Comparison of ENCODE assay signal across 9 cellular contexts in genomic region chr5:68242743-68243142, GRCh38. TPM values are rescaled to one million over a fixed set of nuclear protein-coding genes. Genes with fewer than 3 reads are reported as not detected.
DNase-seq lines count a peak whose midpoint lies in the region; ATAC-seq, FAIRE-seq and TF ChIP-seq lines count a peak whose summit lies in the region.
"Had no signal": no experiment of that assay in that cellular context is flagged by ENCODE, and none has a peak within 500 bp of the region (broad histone marks: within the 10 kb centered on the region; RNA-seq: fewer than 3 reads in every experiment).

No MANE protein-coding gene starts in this region.

- no peak for ATAC-seq in activated CD8-positive, alpha-beta T cell treated with anti-CD3 and anti-CD28 coated beads for 36 hours
- no peak for ATAC-seq in activated CD8-positive, alpha-beta T cell treated with anti-CD3 and anti-CD28 coated beads, Interleukin-2, amount 10 ng/mL, durations not matched to agents 7 days and 5 days
- ATAC-seq in GM18502 (IDR thresholded peaks at IDR 0.05; ENCODE audit: poor library complexity, unreplicated experiment) (no peak), GM19023 (IDR thresholded peaks at IDR 0.05; ENCODE audit: unreplicated experiment) (no peak)

- in situ Hi-C loops in brain microvascular endothelial cell (cut with HindIII; ENCODE audit: low pct_ligation_motif_present, low sequenced_read_pairs) (no loop called here), transverse colon (cut with MboI; ENCODE audit: low pct_ligation_motif_present in 1 of 4, low pct_unique_long_range_greater_than_20kb in 1 of 4, low sequenced_read_pairs in 3 of 4) (no loop called here)

- H3K36me3 ChIP-seq in brain microvascular endothelial cell (replicated peaks) (no peaks in the 10 kb centered on the region), transverse colon (no peaks in the 10 kb centered on the region)

- intact Hi-C loops in activated CD8-positive, alpha-beta T cell treated with anti-CD3 and anti-CD28 coated beads for 36 hours (cut with micrococcal nuclease): no loop called here
- intact Hi-C loops in transverse colon (cut with DNase I; ENCODE audit: low total_unique reads): loop anchor here (10.0 kb wide), 1 partner anchor 1238 kb away; no protein-coding TSS in a partner anchor

- no peaks in the 10 kb centered on the region for H3K27me3 Mint-ChIP-seq in activated CD8-positive, alpha-beta T cell treated with anti-CD3 and anti-CD28 coated beads for 36 hours
- no peaks in the 10 kb centered on the region for H3K27me3 Mint-ChIP-seq in activated CD8-positive, alpha-beta T cell treated with anti-CD3 and anti-CD28 coated beads, Interleukin-2, amount 10 ng/mL, durations not matched to agents 7 days and 5 days (ENCODE audit: low read depth)
- H3K27me3 Mint-ChIP-seq: type B pancreatic cell had no signal

- TF ChIP-seq POLR2A in transverse colon (IDR thresholded peaks at IDR 0.05): no peak

- TF ChIP-seq CTCF in activated CD8-positive, alpha-beta T cell treated with anti-CD3 and anti-CD28 coated beads for 36 hours (IDR thresholded peaks at IDR 0.05): no peak
- TF ChIP-seq CTCF in brain microvascular endothelial cell (IDR thresholded peaks at IDR 0.05; ENCODE audit: low read depth, low read length, missing control alignments): no peak
- no peak for TF ChIP-seq CTCF in transverse colon (IDR thresholded peaks at IDR 0.05)
- TF ChIP-seq CTCF in D721Med (IDR thresholded peaks at IDR 0.05; ENCODE audit: insufficient read depth, missing control alignments): no peak

- H3K27ac Mint-ChIP-seq in activated CD8-positive, alpha-beta T cell treated with anti-CD3 and anti-CD28 coated beads for 36 hours: peak overlapping the region; percentile 84
- no peak overlapping the region for H3K27ac Mint-ChIP-seq in activated CD8-positive, alpha-beta T cell treated with anti-CD3 and anti-CD28 coated beads, Interleukin-2, amount 10 ng/mL, durations not matched to agents 7 days and 5 days
- H3K27ac Mint-ChIP-seq: type B pancreatic cell had no signal

- H3K27me3 ChIP-seq in brain microvascular endothelial cell (replicated peaks): no peaks in the 10 kb centered on the region
- H3K27me3 ChIP-seq in transverse colon: no peaks in the 10 kb centered on the region

- TF ChIP-seq EP300 in transverse colon (IDR thresholded peaks at IDR 0.05; ENCODE audit: low read depth): no peak

- no peak overlapping the region for H3K4me3 Mint-ChIP-seq in activated CD8-positive, alpha-beta T cell treated with anti-CD3 and anti-CD28 coated beads for 36 hours
- H3K4me3 Mint-ChIP-seq in activated CD8-positive, alpha-beta T cell treated with anti-CD3 and anti-CD28 coated beads, Interleukin-2, amount 10 ng/mL, durations not matched to agents 7 days and 5 days: no peak overlapping the region
- H3K4me3 Mint-ChIP-seq: type B pancreatic cell had no signal

- H3K9me3 Mint-ChIP-seq in activated CD8-positive, alpha-beta T cell treated with anti-CD3 and anti-CD28 coated beads for 36 hours: no peaks in the 10 kb centered on the region
- no peaks in the 10 kb centered on the region for H3K9me3 Mint-ChIP-seq in activated CD8-positive, alpha-beta T cell treated with anti-CD3 and anti-CD28 coated beads, Interleukin-2, amount 10 ng/mL, durations not matched to agents 7 days and 5 days (ENCODE audit: insufficient read depth)
- H3K9me3 Mint-ChIP-seq: type B pancreatic cell had no signal

- no peak for FAIRE-seq in D721Med (lab: Jason Lieb, UNC)

- H3K4me1 ChIP-seq in transverse colon: peaks cover 17 to 80% (median 49%) of the 10 kb centered on the region in 4 donors

- no peaks in the 10 kb centered on the region for H3K9me3 ChIP-seq in transverse colon

- H3K36me3 Mint-ChIP-seq in activated CD8-positive, alpha-beta T cell treated with anti-CD3 and anti-CD28 coated beads for 36 hours (ENCODE audit: low read depth): peaks cover 17% of the 10 kb centered on the region
- H3K36me3 Mint-ChIP-seq in activated CD8-positive, alpha-beta T cell treated with anti-CD3 and anti-CD28 coated beads, Interleukin-2, amount 10 ng/mL, durations not matched to agents 7 days and 5 days (ENCODE audit: low read depth): peaks cover 28% of the 10 kb centered on the region

- peak overlapping the region; percentile 53 for H3K27ac ChIP-seq in brain microvascular endothelial cell
- H3K27ac ChIP-seq in transverse colon: peak overlapping the region in 3 of 4 donors; percentile 8 to 28 (median 28)

- CTCF ChIA-PET in activated CD8-positive, alpha-beta T cell treated with anti-CD3 and anti-CD28 coated beads for 36 hours (lab: Charles Lee): interaction anchor here (1.1 to 2.2 kb wide), 2 partner anchors 10 to 38 kb away, joined by 5 to 8 read pairs; no protein-coding TSS in a partner anchor
- CTCF ChIA-PET in activated CD8-positive, alpha-beta T cell treated with anti-CD3 and anti-CD28 coated beads, Interleukin-2, amount 10 ng/mL, durations not matched to agents 7 days and 5 days (lab: Charles Lee): interaction anchor here (1.0 to 6.2 kb wide), 3 partner anchors 8 to 27 kb away, joined by 4 to 38 read pairs (median 4); partner anchors contain the start of gene PIK3R1

- WGBS in transverse colon (ENCODE audit: low coverage in 1 of 2), 2 donors: 63 to 77% methylated on average over 4 to 5 of the region's 5 CpGs

- no peak for DNase-seq in activated CD8-positive, alpha-beta T cell treated with anti-CD3 and anti-CD28 coated beads for 36 hours
- no peak for DNase-seq in activated CD8-positive, alpha-beta T cell treated with anti-CD3 and anti-CD28 coated beads, Interleukin-2, amount 10 ng/mL, durations not matched to agents 7 days and 5 days
- DNase-seq in brain microvascular endothelial cell: peak; percentile 61
- DNase-seq in lung microvascular endothelial cell (ENCODE audit: low read depth in 2 of 2): peak; percentile 82 to 89
- no peak for DNase-seq in transverse colon
- no peak for DNase-seq in D721Med (ENCODE audit: insufficient read length, low spot score)

- peaks cover 76% of the 10 kb centered on the region for H3K4me1 Mint-ChIP-seq in activated CD8-positive, alpha-beta T cell treated with anti-CD3 and anti-CD28 coated beads for 36 hours (ENCODE audit: low read depth)
- peaks cover 64% of the 10 kb centered on the region for H3K4me1 Mint-ChIP-seq in activated CD8-positive, alpha-beta T cell treated with anti-CD3 and anti-CD28 coated beads, Interleukin-2, amount 10 ng/mL, durations not matched to agents 7 days and 5 days (ENCODE audit: low read depth)

- POLR2A ChIA-PET in activated CD8-positive, alpha-beta T cell treated with anti-CD3 and anti-CD28 coated beads for 36 hours (lab: Charles Lee): interaction anchor here (4.1 kb wide), 1 partner anchor 27 kb away, joined by 16 read pairs; the partner anchor contains the start of gene PIK3R1
- POLR2A ChIA-PET in activated CD8-positive, alpha-beta T cell treated with anti-CD3 and anti-CD28 coated beads, Interleukin-2, amount 10 ng/mL, durations not matched to agents 7 days and 5 days (lab: Charles Lee): interaction anchor here (7.4 kb wide), 1 partner anchor 27 kb away, joined by 68 read pairs; the partner anchor contains the start of gene PIK3R1

- H3K4me3 ChIP-seq in brain microvascular endothelial cell (ENCODE audit: low read depth, low read length) (no peak overlapping the region), transverse colon (no peak overlapping the region)

RNA-seq across cellular contexts. Expression of gene PIK3R1, which starts 27.2 kb away (rescaled TPM):
- 10 to 100 TPM; 55.4 to 57.6 TPM for total RNA-seq in activated CD8-positive, alpha-beta T cell treated with anti-CD3 and anti-CD28 coated beads for 36 hours
- total RNA-seq in activated CD8-positive, alpha-beta T cell treated with anti-CD3 and anti-CD28 coated beads, Interleukin-2, amount 10 ng/mL, durations not matched to agents 7 days and 5 days: 10 to 100 TPM; 61.1 to 65.0 TPM
- 22.9 and 26.4 TPM in 2 replicates for total RNA-seq in lung microvascular endothelial cell
- total RNA-seq in transverse colon: 100 to 1,000 TPM in 1 of 4 donors, 10 to 100 TPM in 3; 44.9 to 222 (median 81.6) TPM

Comparison
In these comparisons a context has a peak if more than half of its experiments do, and no peak if none do; other contexts are left out.
1. DNase-seq: peak in brain microvascular endothelial cell (single experiment) and lung microvascular endothelial cell (2 of 2); none in activated CD8-positive, alpha-beta T cell treated with anti-CD3 and anti-CD28 coated beads for 36 hours (single experiment), activated CD8-positive, alpha-beta T cell treated with anti-CD3 and anti-CD28 coated beads, Interleukin-2, amount 10 ng/mL, durations not matched to agents 7 days and 5 days (single experiment), transverse colon (single experiment) and D721Med (single experiment).